ENCODE assay signal across 9 cellular contexts in genomic region chr5:165858118-165858517, GRCh38.
"Had no signal": no experiment of that assay in that cellular context is flagged by ENCODE, and none has a peak within 500 bp of the region (broad histone marks: within the 10 kb centered on the region; RNA-seq: fewer than 3 reads in every experiment).

No MANE protein-coding gene starts in this region.

- H3K36me3 ChIP-seq: HAP-1 had no signal

- H3K4me3 ChIP-seq: GM23248, HAP-1, K562 had no signal

- H3K27ac ChIP-seq: GM23248, HL-60 had no signal

- DNase-seq: GM23248, GOT3, H7, HFFc6, KG1 had no signal

- H3K9me3 ChIP-seq: HAP-1 had no signal

- FAIRE-seq: HepG2, K562 had no signal
